Comparison of ENCODE assay signal across 19 cellular contexts in genomic region chr15:79352206-79352605, GRCh38.
"Had no signal": no experiment of that assay in that cellular context is flagged by ENCODE, and none has a peak within 500 bp of the region (broad histone marks: within the 10 kb centered on the region; RNA-seq: fewer than 3 reads in every experiment).

No MANE protein-coding gene starts in this region.

- H3K27ac ChIP-seq: KMS-11, SJSA1 had no signal

- H3K36me3 ChIP-seq: SJSA1 had no signal

- H3K27me3 ChIP-seq: SJSA1 had no signal

- H3K4me1 ChIP-seq: SJSA1 had no signal

- H3K9me3 ChIP-seq: SJSA1, SK-N-SH had no signal

- DNase-seq: Kasumi-1, NCI-H1048, NCI-H1105, NCI-H1436 treated with DMSO at 0.1 percent for 48 hours, NCI-H1694, NCI-H187 treated with DMSO at 0.1 percent for 48 hours, NCI-H2029 treated with DMSO at 0.1 percent for 48 hours, NCI-H2171, NCI-H226, NCI-H446, NCI-H510A, NCI-H524 treated with DMSO at 0.1 percent for 48 hours, Right ventricle myocardium superior, RPMI8226, SIG-M5, SK-N-SH, T-helper 1 cell had no signal

- H3K4me3 ChIP-seq: SJSA1 had no signal
